8 cellular contexts compared by ENCODE assay signal in genomic region chr7:100247152-100247757, GRCh38. TPM values are rescaled to one million over a fixed set of nuclear protein-coding genes. Genes with fewer than 3 reads are reported as not detected.
DNase-seq lines count a peak whose midpoint lies in the region; ATAC-seq and TF ChIP-seq lines count a peak whose summit lies in the region.

No MANE protein-coding gene starts in this region.

- no peak overlapping the region for H3K4me3 Mint-ChIP-seq in progenitor cell of endocrine pancreas (ENCODE audit: low read depth)

- H3K27ac Mint-ChIP-seq in progenitor cell of endocrine pancreas = peak overlapping the region; percentile 95

- no peaks in the 10 kb centered on the region for H3K36me3 ChIP-seq in HAP-1 (replicated peaks)

- H3K27me3 ChIP-seq in HAP-1 (ENCODE audit: low read depth) (no peaks in the 10 kb centered on the region), dorsolateral prefrontal cortex (no peaks in the 10 kb centered on the region)

- intact Hi-C loops in dorsolateral prefrontal cortex (cut with DNase I) = no loop called here

- ATAC-seq in GM19023 (IDR thresholded peaks at IDR 0.05; ENCODE audit: unreplicated experiment) = no peak

- DNase-seq in HAP-1 (ENCODE audit: low spot score in 2 of 2) (peak; percentile 39 to 70), NCI-H226 (peak; percentile 83), dorsolateral prefrontal cortex (no peak), progenitor cell of endocrine pancreas (ENCODE audit: low spot score, unreplicated experiment) (no peak), superior temporal gyrus (ENCODE audit: extremely low spot score) (no peak), mesenteric fat pad (ENCODE audit: low spot score) (no peak), RPMI8226 (no peak)

- H3K27me3 Mint-ChIP-seq in progenitor cell of endocrine pancreas = no peaks in the 10 kb centered on the region

- TF ChIP-seq CTCF in dorsolateral prefrontal cortex (IDR thresholded peaks at IDR 0.05 in 54 of 56, conservative IDR thresholded peaks at IDR 0.05 in 2 of 56; ENCODE audit: low read depth in 1 of 56, partially characterized antibody in 56 of 56) (peak in 1 of 56 donors; percentile 20), progenitor cell of endocrine pancreas (IDR thresholded peaks at IDR 0.05; ENCODE audit: unreplicated experiment) (peak; percentile 33)

- peak overlapping the region in 31 of 59 donors; percentile 2 to 97 (median 36) for H3K27ac ChIP-seq in dorsolateral prefrontal cortex

- in situ Hi-C loops in HAP-1 (cut with MboI; ENCODE audit: low sequenced_read_pairs) = no loop called here

- H3K4me1 ChIP-seq in HAP-1 = peaks cover 7% of the 10 kb centered on the region

- H3K36me3 Mint-ChIP-seq in progenitor cell of endocrine pancreas (ENCODE audit: insufficient read depth) = peaks cover 2% of the 10 kb centered on the region

- H3K9me3 ChIP-seq in HAP-1 = no peaks in the 10 kb centered on the region

- H3K4me3 ChIP-seq in HAP-1 (no peak overlapping the region), dorsolateral prefrontal cortex (no peak overlapping the region)

- peaks cover 41% of the 10 kb centered on the region for H3K4me1 Mint-ChIP-seq in progenitor cell of endocrine pancreas (ENCODE audit: low read depth)

- H3K9me3 Mint-ChIP-seq in progenitor cell of endocrine pancreas (ENCODE audit: low read depth) = no peaks in the 10 kb centered on the region

RNA-seq across cellular contexts. Expression of gene PVRIG, which starts 27.5 kb away (rescaled TPM):
- 1 to 10 TPM in 5 of 120 experiments, under 1 TPM in 4, not detected in 111; 0.36 to 2.3 (median 1.4) TPM for total RNA-seq in dorsolateral prefrontal cortex
- not detected in 2 replicates for total RNA-seq in progenitor cell of endocrine pancreas
- total RNA-seq in mesenteric fat pad = not detected

Comparison
In these comparisons a context has a peak if more than half of its experiments do, and no peak if none do; other contexts are left out.
1. DNase-seq: peak in HAP-1 (2 of 2) and NCI-H226 (single experiment); none in dorsolateral prefrontal cortex (0 of 10), progenitor cell of endocrine pancreas (single experiment), superior temporal gyrus (single experiment), mesenteric fat pad (single experiment) and RPMI8226 (single experiment).